ENCODE assay signal across 1 cellular context in the genomic region with DNA sequence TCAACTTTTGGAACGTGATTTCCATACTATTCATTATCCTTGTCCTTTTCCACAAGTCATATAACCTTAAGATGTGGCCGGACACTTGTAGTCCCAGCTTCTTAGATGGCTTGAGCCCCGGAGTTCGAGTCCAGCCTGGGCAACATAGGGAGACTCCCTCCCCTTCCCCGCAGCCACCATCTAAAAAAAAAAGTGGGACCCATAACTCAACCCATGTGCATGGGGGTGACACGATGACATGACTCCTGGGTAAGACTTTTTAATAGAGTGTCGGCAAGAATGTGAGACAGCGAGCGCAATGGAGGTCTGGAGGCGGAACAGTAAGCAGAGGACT.
TF ChIP-seq lines count a peak whose summit lies in the region.

No MANE protein-coding gene starts in this region.

TF ChIP-seq in GM12878, 131 proteins besides CTCF, POLR2A, EP300 and RAD21 (continued from another document):
- TF ChIP-seq ZNF384 (IDR thresholded peaks at IDR 0.05; ENCODE audit: borderline replicate concordance, low read depth, low read length) (peak; percentile 55; the same call in 1 of the 2 replicates), MTA3 (IDR thresholded peaks at IDR 0.05; ENCODE audit: borderline replicate concordance, low read length) (peak; percentile 67; the same call in 1 of the 2 replicates), YY1 (IDR thresholded peaks at IDR 0.05; ENCODE audit: low read depth, low read length) (peak; percentile 85; the same call in 1 of the 2 replicates), JUND (IDR thresholded peaks at IDR 0.05; ENCODE audit: low read depth, low read length) (peak; percentile 8; the same call in 1 of the 2 replicates)
